In the genomic region with DNA sequence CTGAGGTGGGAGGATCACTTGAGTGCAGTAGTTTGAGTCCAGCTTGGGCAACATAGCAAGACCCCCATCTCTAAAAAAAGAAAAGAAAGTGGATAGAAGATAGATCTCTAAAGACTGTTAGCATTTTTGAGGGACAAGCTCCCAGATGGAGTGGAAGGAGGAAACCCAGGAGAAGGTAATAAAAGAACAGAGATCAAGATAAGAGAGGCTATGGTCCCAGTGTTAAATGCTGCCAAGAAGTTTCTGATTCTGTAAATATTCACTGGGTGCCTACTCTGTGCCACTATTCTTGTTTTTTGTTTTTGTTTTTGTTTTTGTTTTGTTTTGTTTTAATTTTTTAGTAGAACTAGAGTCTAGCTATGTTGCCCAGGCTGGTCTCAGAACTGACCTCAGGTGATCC, we compare ENCODE assay signal across 29 cellular contexts.
"Had no signal": no experiment of that assay in that cellular context is flagged by ENCODE, and none has a peak within 500 bp of the region (broad histone marks: within the 10 kb centered on the region; RNA-seq: fewer than 3 reads in every experiment).

No MANE protein-coding gene starts in this region.

- H3K4me1 Mint-ChIP-seq: stimulated activated effector memory CD8-positive, alpha-beta T cell treated with anti-CD3 and anti-CD28 coated beads, Interleukin-12 subunit alpha, Interleukin-12 subunit beta, amount 100 ng/mL, for 72 hours; stimulated activated memory B cell treated with anti-CD40 and anti-IgM and Interleukin-4, amounts not matched to agents 10 μg/mL and 1 μg/mL and 100 μg/mL, for 72 hours; stimulated activated naive B cell treated with anti-CD40 and anti-IgM and Interleukin-4, amounts not matched to agents 10 μg/mL and 1 μg/mL and 100 μg/mL, for 72 hours; stimulated activated naive CD8-positive, alpha-beta T cell treated with anti-CD3 and anti-CD28 coated beads, Interleukin-15, amount 100 ng/mL, for 72 hours had no signal

- H3K9me3 ChIP-seq: stomach, suprapubic skin, testis, thoracic aorta, thyroid gland, tibial artery, tibial nerve, transverse colon, upper lobe of left lung, upper lobe of right lung, uterus, vagina had no signal

- H3K4me3 Mint-ChIP-seq: stimulated activated effector memory CD8-positive, alpha-beta T cell treated with anti-CD3 and anti-CD28 coated beads, Interleukin-12 subunit alpha, Interleukin-12 subunit beta, amount 100 ng/mL, for 72 hours; stimulated activated memory B cell treated with anti-CD40 and anti-IgM and Interleukin-4, amounts not matched to agents 10 μg/mL and 1 μg/mL and 100 μg/mL, for 72 hours; stimulated activated naive B cell treated with anti-CD40 and anti-IgM and Interleukin-4, amounts not matched to agents 10 μg/mL and 1 μg/mL and 100 μg/mL, for 72 hours; stimulated activated naive CD8-positive, alpha-beta T cell treated with anti-CD3 and anti-CD28 coated beads, Interleukin-15, amount 100 ng/mL, for 72 hours; stimulated activated naive CD8-positive, alpha-beta T cell treated with anti-CD3 and anti-CD28 coated beads, Interleukin-15, Interleukin-2, amounts not matched to agents 100 ng/mL and 50 ng/mL, for 24 hours; type B pancreatic cell had no signal

- H3K4me3 ChIP-seq: stomach, suprapubic skin, testis, thoracic aorta, thyroid gland, tibial artery, tibial nerve, transverse colon, upper lobe of left lung, upper lobe of right lung, uterus, vagina had no signal

- H3K27ac Mint-ChIP-seq: stimulated activated effector memory CD8-positive, alpha-beta T cell treated with anti-CD3 and anti-CD28 coated beads, Interleukin-12 subunit alpha, Interleukin-12 subunit beta, amount 100 ng/mL, for 72 hours; stimulated activated memory B cell treated with anti-CD40 and anti-IgM and Interleukin-4, amounts not matched to agents 10 μg/mL and 1 μg/mL and 100 μg/mL, for 72 hours; stimulated activated naive B cell treated with anti-CD40 and anti-IgM and Interleukin-4, amounts not matched to agents 10 μg/mL and 1 μg/mL and 100 μg/mL, for 72 hours; stimulated activated naive CD8-positive, alpha-beta T cell treated with anti-CD3 and anti-CD28 coated beads, Interleukin-15, amount 100 ng/mL, for 72 hours; stimulated activated naive CD8-positive, alpha-beta T cell treated with anti-CD3 and anti-CD28 coated beads, Interleukin-15, Interleukin-2, amounts not matched to agents 100 ng/mL and 50 ng/mL, for 24 hours; type B pancreatic cell had no signal

- H3K36me3 ChIP-seq: uterus had no signal

- DNase-seq: stimulated activated CD4-positive, alpha-beta T cell treated with anti-CD3 and anti-CD28 coated beads, Interleukin-2, amount 100 ng/mL, for 48 hours; stimulated activated CD4-positive, alpha-beta T cell treated with anti-CD3 and anti-CD28 coated beads, Interleukin-4, amount 100 ng/mL, for 1 hour; stimulated activated CD4-positive, alpha-beta T cell treated with anti-CD3 and anti-CD28 coated beads, Interleukin-4, amount 100 ng/mL, for 24 hours; stimulated activated CD4-positive, alpha-beta T cell treated with anti-CD3 and anti-CD28 coated beads, Interleukin-4, amount 100 ng/mL, for 4 hours; stimulated activated CD8-positive, alpha-beta memory T cell treated with anti-CD3 and anti-CD28 coated beads, Interleukin-4, amount 100 ng/mL, for 48 hours; stimulated activated naive B cell treated with anti-CD40 and anti-IgM and Interleukin-4, amounts not matched to agents 10 μg/mL and 1 μg/mL and 100 μg/mL, for 72 hours; stimulated activated naive CD4-positive, alpha-beta T cell; stimulated activated naive CD4-positive, alpha-beta T cell treated with Interleukin-2 at 50 U/mL for 16 hours; stimulated activated naive CD8-positive, alpha-beta T cell treated with anti-CD3 and anti-CD28 coated beads, Interleukin-15, amount 100 ng/mL, for 72 hours; stimulated activated naive CD8-positive, alpha-beta T cell treated with anti-CD3 and anti-CD28 coated beads, Interleukin-15, Interleukin-2, amounts not matched to agents 100 U/mL and 50 U/mL, for 24 hours; stomach; substantia nigra; testis; thyroid gland; tibial artery; transverse colon; trophoblast cell; upper lobe of left lung; upper lobe of right lung; uterus had no signal

- H3K27me3 Mint-ChIP-seq: stimulated activated memory B cell treated with anti-CD40 and anti-IgM and Interleukin-4, amounts not matched to agents 10 μg/mL and 1 μg/mL and 100 μg/mL, for 72 hours; stimulated activated naive B cell treated with anti-CD40 and anti-IgM and Interleukin-4, amounts not matched to agents 10 μg/mL and 1 μg/mL and 100 μg/mL, for 72 hours; stimulated activated naive CD8-positive, alpha-beta T cell treated with anti-CD3 and anti-CD28 coated beads, Interleukin-15, amount 100 ng/mL, for 72 hours; stimulated activated naive CD8-positive, alpha-beta T cell treated with anti-CD3 and anti-CD28 coated beads, Interleukin-15, Interleukin-2, amounts not matched to agents 100 ng/mL and 50 ng/mL, for 24 hours; type B pancreatic cell had no signal

- H3K4me1 ChIP-seq: suprapubic skin, testis, tibial artery, tibial nerve, upper lobe of right lung, uterus, vagina had no signal

- H3K27ac ChIP-seq: stomach, suprapubic skin, testis, thoracic aorta, tibial artery, tibial nerve, transverse colon, upper lobe of left lung, upper lobe of right lung, uterus, vagina had no signal

- H3K9me3 Mint-ChIP-seq: stimulated activated effector memory CD8-positive, alpha-beta T cell treated with anti-CD3 and anti-CD28 coated beads, Interleukin-12 subunit alpha, Interleukin-12 subunit beta, amount 100 ng/mL, for 72 hours; stimulated activated memory B cell treated with anti-CD40 and anti-IgM and Interleukin-4, amounts not matched to agents 10 μg/mL and 1 μg/mL and 100 μg/mL, for 72 hours; stimulated activated naive B cell treated with anti-CD40 and anti-IgM and Interleukin-4, amounts not matched to agents 10 μg/mL and 1 μg/mL and 100 μg/mL, for 72 hours; stimulated activated naive CD8-positive, alpha-beta T cell treated with anti-CD3 and anti-CD28 coated beads, Interleukin-15, amount 100 ng/mL, for 72 hours; stimulated activated naive CD8-positive, alpha-beta T cell treated with anti-CD3 and anti-CD28 coated beads, Interleukin-15, Interleukin-2, amounts not matched to agents 100 ng/mL and 50 ng/mL, for 24 hours; type B pancreatic cell had no signal

- H3K27me3 ChIP-seq: stomach, suprapubic skin, testis, thyroid gland, tibial artery, tibial nerve, transverse colon, upper lobe of left lung, upper lobe of right lung, uterus, vagina had no signal

- FAIRE-seq: urothelium cell line had no signal

- ATAC-seq: stimulated activated effector memory CD8-positive, alpha-beta T cell treated with anti-CD3 and anti-CD28 coated beads, Interleukin-12 subunit alpha, Interleukin-12 subunit beta, amount 100 ng/mL, for 72 hours; stimulated activated memory B cell treated with anti-CD40 and anti-IgM and Interleukin-4, amounts not matched to agents 10 μg/mL and 1 μg/mL and 100 μg/mL, for 72 hours; stimulated activated naive B cell treated with anti-CD40 and anti-IgM and Interleukin-4, amounts not matched to agents 10 μg/mL and 1 μg/mL and 100 μg/mL, for 72 hours; stimulated activated naive CD8-positive, alpha-beta T cell treated with anti-CD3 and anti-CD28 coated beads, Interleukin-15, amount 100 ng/mL, for 72 hours; stimulated activated naive CD8-positive, alpha-beta T cell treated with anti-CD3 and anti-CD28 coated beads, Interleukin-15, Interleukin-2, amounts not matched to agents 100 U/mL and 50 U/mL, for 24 hours; upper lobe of right lung had no signal
